In genomic region chr17:76623271-76624146, GRCh38 we compare ENCODE assay signal across 8 cellular contexts. TPM values are rescaled to one million over a fixed set of nuclear protein-coding genes. Genes with fewer than 3 reads are reported as not detected.
DNase-seq lines count a peak whose midpoint lies in the region; ATAC-seq and TF ChIP-seq lines count a peak whose summit lies in the region.

No MANE protein-coding gene starts in this region.

- peaks cover 12% of the 10 kb centered on the region for H3K27me3 Mint-ChIP-seq in T-helper 2 cell treated with Interferon-gamma antibody and Interleukin-4, amounts not matched to agents 5 μg/mL and 100 μg/mL, for 36 hours (ENCODE audit: low read depth)

- no peaks in the 10 kb centered on the region for H3K36me3 ChIP-seq in adrenal gland (replicated peaks in 1 of 2)
- no peaks in the 10 kb centered on the region for H3K36me3 ChIP-seq in left ventricle myocardium inferior

- H3K9me3 ChIP-seq in adrenal gland (replicated peaks in 1 of 3) (no peaks in the 10 kb centered on the region), left ventricle myocardium inferior (replicated peaks) (no peaks in the 10 kb centered on the region)

- H3K36me3 Mint-ChIP-seq in T-helper 2 cell treated with Interferon-gamma antibody and Interleukin-4, amounts not matched to agents 5 μg/mL and 100 μg/mL, for 36 hours (ENCODE audit: low read depth), result no peaks in the 10 kb centered on the region

- H3K4me3 Mint-ChIP-seq in T-helper 2 cell treated with Interferon-gamma antibody and Interleukin-4, amounts not matched to agents 5 μg/mL and 100 μg/mL, for 36 hours, result no peak overlapping the region

- H3K4me1 ChIP-seq in adrenal gland (replicated peaks in 1 of 2), result peaks cover 6 to 7% of the 10 kb centered on the region in 2 donors
- peaks cover 4% of the 10 kb centered on the region for H3K4me1 ChIP-seq in left ventricle myocardium inferior

- no peak for TF ChIP-seq POLR2A in adrenal gland (IDR thresholded peaks at IDR 0.05)

- H3K27ac ChIP-seq in adrenal gland (peak overlapping the region in 2 of 5 donors; percentile 29 to 50), left ventricle myocardium inferior (replicated peaks) (no peak overlapping the region)

- ATAC-seq in HG02759 (IDR thresholded peaks at IDR 0.05; ENCODE audit: unreplicated experiment) (no peak), GM19455 (IDR thresholded peaks at IDR 0.05; ENCODE audit: unreplicated experiment) (no peak)

- H3K4me1 Mint-ChIP-seq in T-helper 2 cell treated with Interferon-gamma antibody and Interleukin-4, amounts not matched to agents 5 μg/mL and 100 μg/mL, for 36 hours (ENCODE audit: low read depth), result peaks cover 4% of the 10 kb centered on the region

- intact Hi-C loops in adrenal gland (cut with DNase I), result loop anchor here in 1 of 2 donors (10.0 kb wide), 2 partner anchors 59 to 99 kb away; a partner anchor contains a TSS
- intact Hi-C loops in left ventricle myocardium inferior (cut with micrococcal nuclease), result no loop called here

- H3K4me3 ChIP-seq in adrenal gland, result no peak overlapping the region
- no peak overlapping the region for H3K4me3 ChIP-seq in left ventricle myocardium inferior
- H3K4me3 ChIP-seq in retinal pigment epithelial cell (ENCODE audit: low read length), result no peak overlapping the region

- TF ChIP-seq CTCF in adrenal gland (IDR thresholded peaks at IDR 0.05), result peak; percentile 85 to 97 (median 91)
- TF ChIP-seq CTCF in left ventricle myocardium inferior (IDR thresholded peaks at IDR 0.05; ENCODE audit: borderline replicate concordance), result peak; percentile 98
- peak; percentile 94 for TF ChIP-seq CTCF in retinal pigment epithelial cell (conservative IDR thresholded peaks at IDR 0.05; ENCODE audit: low read depth, low read length)

- H3K27ac Mint-ChIP-seq in T-helper 2 cell treated with Interferon-gamma antibody and Interleukin-4, amounts not matched to agents 5 μg/mL and 100 μg/mL, for 36 hours, result no peak overlapping the region

- H3K27me3 ChIP-seq in adrenal gland, result no peaks in the 10 kb centered on the region
- no peaks in the 10 kb centered on the region for H3K27me3 ChIP-seq in left ventricle myocardium inferior (ENCODE audit: low read depth)

- 18 to 21% (median 19%) methylated on average over 18 of the region's 18 CpGs for WGBS in adrenal gland, 4 donors

- H3K9me3 Mint-ChIP-seq in T-helper 2 cell treated with Interferon-gamma antibody and Interleukin-4, amounts not matched to agents 5 μg/mL and 100 μg/mL, for 36 hours, result no peaks in the 10 kb centered on the region

- DNase-seq in GM04504 (ENCODE audit: low read depth) (peak; percentile 28), NCI-H1092 treated with DMSO at 0.1 percent for 48 hours (lab: John Stamatoyannopoulos, UW) (peak; percentile 60), adrenal gland (peak; percentile 72 to 89 (median 82)), left ventricle myocardium inferior (peak; percentile 78), retinal pigment epithelial cell (ENCODE audit: low read depth) (no peak)
- DNase-seq in T-helper 2 cell treated with Interferon-gamma antibody and Interleukin-4, amounts not matched to agents 5 μg/mL and 100 μg/mL, for 36 hours (ENCODE audit: low spot score), result peak; percentile 57

RNA-seq across cellular contexts. Expression of gene ST6GALNAC1, which starts 20.0 kb away (rescaled TPM):
- under 1 TPM in 2 of 8 donors, not detected in 6; 0.25 to 0.76 TPM for total RNA-seq in adrenal gland
- polyA plus RNA-seq in adrenal gland, result under 1 TPM in 2 of 3 donors, not detected in 1; 0.47 to 0.88 TPM
- total RNA-seq in left ventricle myocardium inferior, result 3.1 TPM

RNA-seq across cellular contexts. Expression of gene ST6GALNAC2, which starts 37.8 kb away (rescaled TPM):
- total RNA-seq in adrenal gland, result 10 to 100 TPM in 2 of 8 donors, 1 to 10 TPM in 6; 4.5 to 37.8 (median 6.4) TPM
- polyA plus RNA-seq in adrenal gland, result 1 to 10 TPM; 3.4 to 4.3 (median 3.8) TPM
- 4.3 TPM for total RNA-seq in left ventricle myocardium inferior
